In genomic region chr5:71891856-71892255, GRCh38 we compare ENCODE assay signal across 12 cellular contexts.
DNase-seq lines count a peak whose midpoint lies in the region; ATAC-seq and TF ChIP-seq lines count a peak whose summit lies in the region.
"Had no signal": no experiment of that assay in that cellular context is flagged by ENCODE, and none has a peak within 500 bp of the region (broad histone marks: within the 10 kb centered on the region; RNA-seq: fewer than 3 reads in every experiment).

No MANE protein-coding gene starts in this region.

- TF ChIP-seq CTCF in PC-9 (conservative IDR thresholded peaks at IDR 0.05) (no peak), fibroblast of the aortic adventitia (IDR thresholded peaks at IDR 0.05; ENCODE audit: insufficient read depth, low read length) (no peak), esophagus squamous epithelium (IDR thresholded peaks at IDR 0.05) (no peak)

- no peaks in the 10 kb centered on the region for H3K9me2 ChIP-seq in PC-9 (ENCODE audit: insufficient read depth)

- H3K27me3 ChIP-seq in PC-9 (ENCODE audit: insufficient read depth, low read depth) (no peaks in the 10 kb centered on the region), esophagus squamous epithelium (peaks cover 0 to 13% (median 0%) of the 10 kb centered on the region in 4 donors)
- H3K27me3 ChIP-seq: adrenal gland had no signal

- H4K20me1 ChIP-seq in PC-9 (ENCODE audit: insufficient read depth) = no peaks in the 10 kb centered on the region

- H3K4me1 ChIP-seq in PC-9 (replicated peaks; ENCODE audit: insufficient read depth) (peaks cover 5% of the 10 kb centered on the region; the same call in 1 of the 2 replicates), mesodermal cell (ENCODE audit: control insufficient read depth, insufficient read depth, low read length, poor library complexity, severe bottlenecking) (peaks cover 9% of the 10 kb centered on the region), esophagus squamous epithelium (no peaks in the 10 kb centered on the region)
- H3K4me1 ChIP-seq: adrenal gland had no signal

- no peaks in the 10 kb centered on the region for H3K9me3 ChIP-seq in PC-9 (ENCODE audit: insufficient read depth, low read depth)
- no peaks in the 10 kb centered on the region for H3K9me3 ChIP-seq in mesodermal cell (ENCODE audit: control insufficient read depth, low read length)
- H3K9me3 ChIP-seq in esophagus squamous epithelium = no peaks in the 10 kb centered on the region
- H3K9me3 ChIP-seq: adrenal gland had no signal

- WGBS in mesodermal cell (ENCODE audit: insufficient coverage in 2 of 2), 2 experiments = 41 to 42% methylated on average over 3 to 4 of the region's 4 CpGs
- WGBS in esophagus squamous epithelium, 2 donors = 40 to 46% methylated on average over 4 of the region's 4 CpGs

- no peaks in the 10 kb centered on the region for H3K79me2 ChIP-seq in PC-9 (ENCODE audit: low read depth)

- H3K27ac ChIP-seq in PC-9 (no peak overlapping the region), mesodermal cell (ENCODE audit: low read depth, low read length, severe bottlenecking) (peak overlapping the region; percentile 59), esophagus squamous epithelium (no peak overlapping the region)
- H3K27ac ChIP-seq: adrenal gland had no signal

- no peak overlapping the region for H3K4me3 ChIP-seq in PC-9
- no peak overlapping the region for H3K4me3 ChIP-seq in fibroblast of the aortic adventitia (ENCODE audit: low read depth, low read length)
- H3K4me3 ChIP-seq in mesodermal cell (ENCODE audit: extremely low read depth, insufficient read depth, low read length, poor library complexity, severe bottlenecking) = no peak overlapping the region
- H3K4me3 ChIP-seq in esophagus squamous epithelium = no peak overlapping the region
- H3K4me3 ChIP-seq: adrenal gland had no signal

- CTCF ChIA-PET in PC-9 (lab: Charles Lee) = interaction anchor here (0.6 kb wide), 1 partner anchor 244 kb away, joined by 5 read pairs; no protein-coding TSS in a partner anchor

- no peak overlapping the region for H2AFZ ChIP-seq in PC-9

- no peaks in the 10 kb centered on the region for H3F3A ChIP-seq in PC-9 (ENCODE audit: insufficient read depth, low read depth)

- no TSS peak for BruUV-seq in PC-9 (replicated peaks; lab: Mats Ljungman, UMichigan)

- DNase-seq in AG08396 (ENCODE audit: low spot score) = peak; percentile 37
- peak; percentile 57 to 65 for DNase-seq in PC-9
- DNase-seq in fibroblast of the aortic adventitia (ENCODE audit: low read depth) = peak; percentile 66
- no peak for DNase-seq in SKM-1 treated with dmso at 0.1 percent for 144 hours (lab: John Stamatoyannopoulos, UW; ENCODE audit: unreplicated experiment)
- no peak for DNase-seq in esophagus squamous epithelium (lab: John Stamatoyannopoulos, UW)
- DNase-seq in SK-N-DZ (ENCODE audit: low spot score) = no peak
- DNase-seq: GF-D8, NCI-H510A treated with DMSO at 0.1 percent for 48 hours, T-cell had no signal

- intact Hi-C loops in PC-9 (cut with micrococcal nuclease; ENCODE audit: unreplicated experiment) (no loop called here), esophagus squamous epithelium (cut with DNase I) (no loop called here)

- POLR2A ChIA-PET in PC-9 (lab: Charles Lee; ENCODE audit: unreplicated experiment) = interaction anchor here (0.6 to 0.7 kb wide), 2 partner anchors 12 to 341 kb away, joined by 4 to 6 read pairs; no protein-coding TSS in a partner anchor

- H3K4me2 ChIP-seq in PC-9 = no peak overlapping the region

- no peak for ATAC-seq in GM18867 (IDR thresholded peaks at IDR 0.05; ENCODE audit: unreplicated experiment)
- ATAC-seq: T-cell had no signal

- TF ChIP-seq POLR2A in esophagus squamous epithelium (IDR thresholded peaks at IDR 0.05) = no peak

- no peaks in the 10 kb centered on the region for H3K36me3 ChIP-seq in PC-9 (ENCODE audit: low read depth)
- no peaks in the 10 kb centered on the region for H3K36me3 ChIP-seq in mesodermal cell (ENCODE audit: control insufficient read depth, insufficient read depth, low read length)
- H3K36me3 ChIP-seq in esophagus squamous epithelium = no peaks in the 10 kb centered on the region
- H3K36me3 ChIP-seq: adrenal gland had no signal

Comparison
In these comparisons a context has a peak if more than half of its experiments do, and no peak if none do; other contexts are left out.
1. DNase-seq: peak in AG08396 (single experiment), PC-9 (2 of 2) and fibroblast of the aortic adventitia (single experiment); none in SKM-1 treated with dmso at 0.1 percent for 144 hours (single experiment), esophagus squamous epithelium (single experiment) and SK-N-DZ (single experiment).